ENCODE assay signal across 9 cellular contexts in genomic region chr11:59822989-59823566, GRCh38. TPM values are rescaled to one million over a fixed set of nuclear protein-coding genes. Genes with fewer than 3 reads are reported as not detected.
DNase-seq lines count a peak whose midpoint lies in the region; ATAC-seq and TF ChIP-seq lines count a peak whose summit lies in the region.
"Had no signal": no experiment of that assay in that cellular context is flagged by ENCODE, and none has a peak within 500 bp of the region (broad histone marks: within the 10 kb centered on the region; RNA-seq: fewer than 3 reads in every experiment).

No MANE protein-coding gene starts in this region.

- H3K27ac ChIP-seq in left ventricle myocardium inferior (replicated peaks) (no peak overlapping the region), gastrocnemius medialis (no peak overlapping the region)

- in situ Hi-C loops in gastrocnemius medialis (cut with MboI; ENCODE audit: low sequenced_read_pairs in 4 of 4): loop anchor here in 1 of 4 donors (25.0 kb wide), 1 partner anchor 286 kb away; no protein-coding TSS in a partner anchor

- no peaks in the 10 kb centered on the region for H3K27me3 ChIP-seq in left ventricle myocardium inferior (ENCODE audit: low read depth)
- H3K27me3 ChIP-seq in gastrocnemius medialis: no peaks in the 10 kb centered on the region

- no peaks in the 10 kb centered on the region for H3K9me3 ChIP-seq in left ventricle myocardium inferior (replicated peaks)
- no peaks in the 10 kb centered on the region for H3K9me3 ChIP-seq in gastrocnemius medialis

- no peaks in the 10 kb centered on the region for H3K36me3 Mint-ChIP-seq in activated naive CD4-positive, alpha-beta T cell treated with anti-CD3 and anti-CD28 coated beads, Interleukin-2, amount 50 U/mL, for 72 hours

- ATAC-seq in GM19324 (IDR thresholded peaks at IDR 0.05; ENCODE audit: low FRiP score, unreplicated experiment): peak; percentile 83
- peak; percentile 90 for ATAC-seq in HG03175 (IDR thresholded peaks at IDR 0.05; ENCODE audit: unreplicated experiment)
- ATAC-seq in activated naive CD4-positive, alpha-beta T cell treated with anti-CD3 and anti-CD28 coated beads, Interleukin-2, amount 50 U/mL, for 72 hours: peak; percentile 47 to 70
- peak in 1 of 2 donors; percentile 79 for ATAC-seq in gastrocnemius medialis

- no peak overlapping the region for H3K4me3 ChIP-seq in left ventricle myocardium inferior
- no peak overlapping the region for H3K4me3 ChIP-seq in gastrocnemius medialis

- H3K36me3 ChIP-seq in left ventricle myocardium inferior (no peaks in the 10 kb centered on the region), gastrocnemius medialis (no peaks in the 10 kb centered on the region)

- H3K27ac Mint-ChIP-seq in activated naive CD4-positive, alpha-beta T cell treated with anti-CD3 and anti-CD28 coated beads, Interleukin-2, amount 50 U/mL, for 72 hours: no peak overlapping the region
- H3K27ac Mint-ChIP-seq: dendritic cell treated with granulocyte-macrophage colony-stimulating factor and Interleukin-4, amounts not matched to agents 40 ng/mL and 50 ng/mL, for 4 days had no signal

- peak; percentile 62 for DNase-seq in EH (ENCODE audit: low read depth)
- DNase-seq in NCI-H510A (lab: John Stamatoyannopoulos, UW): peak; percentile 11
- DNase-seq in activated naive CD4-positive, alpha-beta T cell treated with anti-CD3 and anti-CD28 coated beads, Interleukin-2, amount 50 U/mL, for 72 hours (ENCODE audit: low spot score in 2 of 2): no peak
- no peak for DNase-seq in left ventricle myocardium inferior
- DNase-seq in gastrocnemius medialis: no peak

- TF ChIP-seq CTCF in left ventricle myocardium inferior (IDR thresholded peaks at IDR 0.05; ENCODE audit: borderline replicate concordance) (peak; percentile 71), gastrocnemius medialis (IDR thresholded peaks at IDR 0.05 in 4 of 5, conservative IDR thresholded peaks at IDR 0.05 in 1 of 5) (peak in 3 of 5 experiments; percentile 21 to 42 (median 41))

- no peaks in the 10 kb centered on the region for H3K9me3 Mint-ChIP-seq in activated naive CD4-positive, alpha-beta T cell treated with anti-CD3 and anti-CD28 coated beads, Interleukin-2, amount 50 U/mL, for 72 hours
- H3K9me3 Mint-ChIP-seq: dendritic cell treated with granulocyte-macrophage colony-stimulating factor and Interleukin-4, amounts not matched to agents 40 ng/mL and 50 ng/mL, for 4 days had no signal

- TF ChIP-seq POLR2A in gastrocnemius medialis (IDR thresholded peaks at IDR 0.05): no peak

- intact Hi-C loops in left ventricle myocardium inferior (cut with micrococcal nuclease) (no loop called here), gastrocnemius medialis (cut with DNase I; ENCODE audit: low total_unique reads) (loop anchor here (10.0 kb wide), 1 partner anchor 372 kb away; no protein-coding TSS in a partner anchor)

- H3K4me1 ChIP-seq in left ventricle myocardium inferior (no peaks in the 10 kb centered on the region), gastrocnemius medialis (no peaks in the 10 kb centered on the region)

RNA-seq across cellular contexts. Expression of gene MRPL16, which starts 12.5 kb away (rescaled TPM):
- total RNA-seq in activated naive CD4-positive, alpha-beta T cell treated with anti-CD3 and anti-CD28 coated beads, Interleukin-2, amount 50 U/mL, for 72 hours: 10 to 100 TPM; 67.9 to 94.2 TPM
- total RNA-seq in left ventricle myocardium inferior (93.2 TPM), gastrocnemius medialis (10 to 100 TPM; 33.7 to 78.2 (median 38.3) TPM)

RNA-seq across cellular contexts. Expression of gene CBLIF, which starts 22.2 kb away (rescaled TPM):
- total RNA-seq in activated naive CD4-positive, alpha-beta T cell treated with anti-CD3 and anti-CD28 coated beads, Interleukin-2, amount 50 U/mL, for 72 hours: not detected
- total RNA-seq in left ventricle myocardium inferior: not detected
- not detected for total RNA-seq in gastrocnemius medialis
- total RNA-seq: subcutaneous adipose tissue had no signal

RNA-seq across cellular contexts. Expression of gene TCN1, which starts 43.2 kb away (rescaled TPM):
- not detected for total RNA-seq in activated naive CD4-positive, alpha-beta T cell treated with anti-CD3 and anti-CD28 coated beads, Interleukin-2, amount 50 U/mL, for 72 hours
- total RNA-seq in left ventricle myocardium inferior (not detected), gastrocnemius medialis (not detected)

RNA-seq across cellular contexts. Expression of gene OOSP3, which starts 55.5 kb away (rescaled TPM):
- total RNA-seq in activated naive CD4-positive, alpha-beta T cell treated with anti-CD3 and anti-CD28 coated beads, Interleukin-2, amount 50 U/mL, for 72 hours: not detected
- total RNA-seq in left ventricle myocardium inferior (not detected), gastrocnemius medialis (not detected)
- total RNA-seq: subcutaneous adipose tissue had no signal

Comparison
In these comparisons a context has a peak if more than half of its experiments do, and no peak if none do; other contexts are left out.
1. DNase-seq: peak in EH (single experiment) and NCI-H510A (single experiment); none in activated naive CD4-positive, alpha-beta T cell treated with anti-CD3 and anti-CD28 coated beads, Interleukin-2, amount 50 U/mL, for 72 hours (0 of 2), left ventricle myocardium inferior (single experiment) and gastrocnemius medialis (0 of 2).